In the genomic region with DNA sequence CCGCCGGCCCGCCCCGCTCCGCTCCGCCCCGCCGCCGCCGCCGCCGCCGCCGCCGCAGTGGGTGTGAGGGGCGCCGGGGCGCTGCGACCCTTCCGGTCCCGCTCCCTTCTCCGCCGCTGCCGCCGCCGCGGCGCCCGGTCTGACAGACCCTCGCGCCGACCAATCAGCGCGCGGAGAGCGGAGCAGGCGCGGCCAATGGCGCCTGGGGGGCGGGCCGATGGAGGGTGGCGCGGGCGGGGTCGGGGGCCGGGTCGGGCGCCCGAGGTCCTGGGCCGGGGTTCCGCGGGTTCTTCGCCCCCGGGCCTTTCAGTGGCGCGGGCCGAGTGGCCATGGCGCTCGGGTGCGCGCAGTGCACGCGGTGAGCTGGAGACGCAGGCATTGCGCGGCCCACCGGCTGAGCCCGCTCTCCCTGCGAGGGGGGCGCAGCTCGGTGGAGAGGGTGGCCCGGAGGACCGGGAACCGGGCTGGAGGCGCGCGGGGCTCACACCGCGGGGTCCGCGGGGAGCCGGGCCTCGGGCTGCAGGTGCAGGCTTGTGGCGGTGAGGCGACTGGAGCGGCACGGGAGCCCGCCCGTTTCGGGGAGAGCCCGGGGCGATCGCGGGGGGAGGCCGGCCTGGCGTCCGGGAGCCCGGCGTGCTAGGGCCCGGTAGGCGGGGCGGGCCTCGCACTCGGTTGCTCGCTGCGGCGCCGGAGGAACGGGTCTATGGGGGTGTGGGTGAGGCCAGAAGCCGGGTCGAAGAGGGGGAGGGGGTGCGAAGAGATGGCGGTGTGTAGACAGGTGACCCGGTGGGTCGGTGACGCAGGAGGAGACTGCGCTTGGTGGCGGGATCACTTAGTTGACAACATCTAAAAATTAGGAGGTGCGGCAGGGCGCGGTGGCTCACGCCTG, we compare ENCODE assay signal across 8 cellular contexts. TPM values are rescaled to one million over a fixed set of nuclear protein-coding genes. Genes with fewer than 3 reads are reported as not detected.
DNase-seq lines count a peak whose midpoint lies in the region; ATAC-seq and TF ChIP-seq lines count a peak whose summit lies in the region.

A gene (minus strand): TSS at position 141 of the 889 bp plus-strand sequence. CDS start 11,522 bp downstream, outside the sequence.

- peak; percentile 16; the same call in 1 of the 2 replicates for TF ChIP-seq CTCF in SK-N-SH (IDR thresholded peaks at IDR 0.05)
- no peak for TF ChIP-seq CTCF in omental fat pad (IDR thresholded peaks at IDR 0.05)
- TF ChIP-seq CTCF in suprapubic skin (IDR thresholded peaks at IDR 0.05): no peak

- H3K4me3 Mint-ChIP-seq in activated naive CD4-positive, alpha-beta T cell treated with anti-CD3 and anti-CD28 coated beads, Interleukin-2, amount 10 ng/mL, durations not matched to agents 7 days and 5 days: peak within 1 kb of the TSS; percentile 95

- no peaks in the 10 kb centered on the region for H3K27me3 Mint-ChIP-seq in activated naive CD4-positive, alpha-beta T cell treated with anti-CD3 and anti-CD28 coated beads, Interleukin-2, amount 10 ng/mL, durations not matched to agents 7 days and 5 days

- no peak for TF ChIP-seq EP300 in SK-N-SH (IDR thresholded peaks at IDR 0.05; ENCODE audit: borderline replicate concordance in 1 of 2, low read depth in 1 of 2, low read length in 1 of 2)
- no peak for TF ChIP-seq EP300 in suprapubic skin (IDR thresholded peaks at IDR 0.05)

- H3K4me1 Mint-ChIP-seq in activated naive CD4-positive, alpha-beta T cell treated with anti-CD3 and anti-CD28 coated beads, Interleukin-2, amount 10 ng/mL, durations not matched to agents 7 days and 5 days: peaks cover 42% of the 10 kb centered on the region

- H3K9me2 ChIP-seq in SK-N-SH: no peaks in the 10 kb centered on the region

- TF ChIP-seq RAD21 in SK-N-SH (IDR thresholded peaks at IDR 0.05; ENCODE audit: low read length): no peak

- peaks cover 15% of the 10 kb centered on the region for H3K36me3 Mint-ChIP-seq in activated naive CD4-positive, alpha-beta T cell treated with anti-CD3 and anti-CD28 coated beads, Interleukin-2, amount 10 ng/mL, durations not matched to agents 7 days and 5 days

- in situ Hi-C loops in G401 (cut with HindIII; ENCODE audit: low sequenced_read_pairs): no loop called here

- no peaks in the 10 kb centered on the region for H3K9me3 Mint-ChIP-seq in activated naive CD4-positive, alpha-beta T cell treated with anti-CD3 and anti-CD28 coated beads, Interleukin-2, amount 10 ng/mL, durations not matched to agents 7 days and 5 days

- H3K4me3 ChIP-seq in SK-N-SH (ENCODE audit: low read depth in 2 of 2, low read length in 1 of 2): peak within 1 kb of the TSS; percentile 85 to 92
- H3K4me3 ChIP-seq in suprapubic skin: peak within 1 kb of the TSS; percentile 67

- TF ChIP-seq POLR2A in suprapubic skin (IDR thresholded peaks at IDR 0.05): peak in 1 of 2 donors; percentile 37

- CTCF ChIA-PET in SK-N-SH (lab: Yijun Ruan, JAX): interaction anchor here (0.9 to 7.6 kb wide), 25 partner anchors 9 to 342 kb away, joined by 3 to 171 read pairs (median 6); a partner anchor contains a TSS
- CTCF ChIA-PET in activated naive CD4-positive, alpha-beta T cell treated with anti-CD3 and anti-CD28 coated beads, Interleukin-2, amount 10 ng/mL, durations not matched to agents 7 days and 5 days (lab: Charles Lee): interaction anchor here (0.7 to 5.7 kb wide), 10 partner anchors 19 to 1145 kb away, joined by 3 to 88 read pairs (median 8); a partner anchor contains a TSS

- peak; percentile 83 for DNase-seq in G401 (ENCODE audit: low spot score)
- DNase-seq in Kasumi-1 (lab: John Stamatoyannopoulos, UW): peak; percentile 64 to 65
- DNase-seq in SK-N-SH: peak; percentile 97
- peak; percentile 86 for DNase-seq in activated naive CD4-positive, alpha-beta T cell treated with anti-CD3 and anti-CD28 coated beads, Interleukin-2, amount 10 ng/mL, durations not matched to agents 7 days and 5 days
- peak; percentile 87 for DNase-seq in globus pallidus (ENCODE audit: low spot score)
- peak; percentile 57 for DNase-seq in omental fat pad (ENCODE audit: low spot score)
- peak; percentile 86 to 87 for DNase-seq in suprapubic skin (ENCODE audit: low spot score in 2 of 2)

- H3K4me1 ChIP-seq in SK-N-SH (ENCODE audit: control insufficient read depth in 1 of 2, insufficient read depth in 2 of 2, low read depth in 1 of 2, low read length in 1 of 2): peaks cover 0 to 39% of the 10 kb centered on the region in 2 experiments; a peak in 2 of 4 replicates
- H3K4me1 ChIP-seq in suprapubic skin: peaks cover 27% of the 10 kb centered on the region

- H3K27ac ChIP-seq in SK-N-SH (ENCODE audit: low read depth in 2 of 2, low read length in 1 of 2): peak within 1 kb of the TSS; percentile 47 to 81; a peak in 3 of 4 replicates
- peak within 1 kb of the TSS; percentile 84 for H3K27ac ChIP-seq in suprapubic skin

- H3K27ac Mint-ChIP-seq in activated naive CD4-positive, alpha-beta T cell treated with anti-CD3 and anti-CD28 coated beads, Interleukin-2, amount 10 ng/mL, durations not matched to agents 7 days and 5 days: peak within 1 kb of the TSS; percentile 99

- peak within 1 kb of the TSS; percentile 91; the same call in 1 of the 2 replicates for H2AFZ ChIP-seq in SK-N-SH (ENCODE audit: low read depth)

- H3F3A ChIP-seq in SK-N-SH (replicated peaks; ENCODE audit: insufficient read depth): peaks cover 3% of the 10 kb centered on the region

- peaks cover 50% of the 10 kb centered on the region for H3K79me2 ChIP-seq in SK-N-SH (ENCODE audit: insufficient read depth)

- POLR2A ChIA-PET in SK-N-SH (lab: Yijun Ruan, JAX): interaction anchor here (1.1 to 1.8 kb wide), 3 partner anchors 7 to 178 kb away, joined by 3 to 6 read pairs (median 4); no protein-coding TSS in a partner anchor

- no peaks in the 10 kb centered on the region for H3K27me3 ChIP-seq in SK-N-SH (ENCODE audit: insufficient read depth)
- H3K27me3 ChIP-seq in suprapubic skin: no peaks in the 10 kb centered on the region

- H3K9me3 ChIP-seq in SK-N-SH (no peaks in the 10 kb centered on the region), suprapubic skin (no peaks in the 10 kb centered on the region)

- no peaks in the 10 kb centered on the region for H3K36me3 ChIP-seq in SK-N-SH (replicated peaks in 1 of 2; ENCODE audit: control insufficient read depth in 1 of 2, insufficient read depth in 2 of 2, low read length in 1 of 2)
- H3K36me3 ChIP-seq in suprapubic skin: no peaks in the 10 kb centered on the region

- peak within 1 kb of the TSS; percentile 91 for H3K4me2 ChIP-seq in SK-N-SH

- 2% methylated on average over 14 of the region's 122 CpGs for WGBS in SK-N-SH (ENCODE audit: low lambda C conversion rate)
- 0% methylated on average over 11 of the region's 122 CpGs for WGBS in suprapubic skin

- ATAC-seq in GM21825 (IDR thresholded peaks at IDR 0.05; ENCODE audit: unreplicated experiment) (peak; percentile 82), omental fat pad (ENCODE audit: low FRiP score) (peak; percentile 83)

- H3K9ac ChIP-seq in SK-N-SH: peak within 1 kb of the TSS; percentile 72

- H4K20me1 ChIP-seq in SK-N-SH (ENCODE audit: insufficient read depth): peaks cover 12% of the 10 kb centered on the region

TF ChIP-seq in SK-N-SH, 30 proteins besides CTCF, POLR2A, EP300 and RAD21 (continues in another document):
- TF ChIP-seq EZH2phosphoT487 (IDR thresholded peaks at IDR 0.05; ENCODE audit: borderline replicate concordance, low read depth) (no peak), TCF12 (IDR thresholded peaks at IDR 0.05) (no peak), MEF2A (IDR thresholded peaks at IDR 0.05; ENCODE audit: borderline replicate concordance, low read depth) (no peak), FOXJ3 (CRISPR knock-in tag; IDR thresholded peaks at IDR 0.05) (no peak), TEAD4 (IDR thresholded peaks at IDR 0.05; ENCODE audit: borderline replicate concordance, insufficient read depth) (no peak), CHD2 (IDR thresholded peaks at IDR 0.05; ENCODE audit: low read length, partially characterized antibody) (peak; percentile 22), RCOR1 (IDR thresholded peaks at IDR 0.05; ENCODE audit: low read length) (no peak), RXRA (IDR thresholded peaks at IDR 0.05; ENCODE audit: borderline replicate concordance, low read depth) (no peak), RFX5 (IDR thresholded peaks at IDR 0.05; ENCODE audit: low read length) (no peak), NRF1 (IDR thresholded peaks at IDR 0.05; ENCODE audit: low read depth, low read length) (no peak), SMC3 (IDR thresholded peaks at IDR 0.05; ENCODE audit: low read depth, low read length) (no peak), MXI1 (IDR thresholded peaks at IDR 0.05; ENCODE audit: low read depth, low read length) (no peak)
- TF ChIP-seq, protein P1, sequence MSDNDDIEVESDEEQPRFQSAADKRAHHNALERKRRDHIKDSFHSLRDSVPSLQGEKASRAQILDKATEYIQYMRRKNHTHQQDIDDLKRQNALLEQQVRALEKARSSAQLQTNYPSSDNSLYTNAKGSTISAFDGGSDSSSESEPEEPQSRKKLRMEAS (IDR thresholded peaks at IDR 0.05; ENCODE audit: low read depth): no peak; the same call in 1 of the 2 replicates
- TF ChIP-seq, protein P2, sequence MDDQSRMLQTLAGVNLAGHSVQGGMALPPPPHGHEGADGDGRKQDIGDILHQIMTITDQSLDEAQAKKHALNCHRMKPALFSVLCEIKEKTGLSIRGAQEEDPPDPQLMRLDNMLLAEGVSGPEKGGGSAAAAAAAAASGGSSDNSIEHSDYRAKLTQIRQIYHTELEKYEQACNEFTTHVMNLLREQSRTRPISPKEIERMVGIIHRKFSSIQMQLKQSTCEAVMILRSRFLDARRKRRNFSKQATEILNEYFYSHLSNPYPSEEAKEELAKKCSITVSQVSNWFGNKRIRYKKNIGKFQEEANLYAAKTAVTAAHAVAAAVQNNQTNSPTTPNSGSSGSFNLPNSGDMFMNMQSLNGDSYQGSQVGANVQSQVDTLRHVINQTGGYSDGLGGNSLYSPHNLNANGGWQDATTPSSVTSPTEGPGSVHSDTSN (IDR thresholded peaks at IDR 0.05): peak; percentile 98
- TF ChIP-seq, protein P3, sequence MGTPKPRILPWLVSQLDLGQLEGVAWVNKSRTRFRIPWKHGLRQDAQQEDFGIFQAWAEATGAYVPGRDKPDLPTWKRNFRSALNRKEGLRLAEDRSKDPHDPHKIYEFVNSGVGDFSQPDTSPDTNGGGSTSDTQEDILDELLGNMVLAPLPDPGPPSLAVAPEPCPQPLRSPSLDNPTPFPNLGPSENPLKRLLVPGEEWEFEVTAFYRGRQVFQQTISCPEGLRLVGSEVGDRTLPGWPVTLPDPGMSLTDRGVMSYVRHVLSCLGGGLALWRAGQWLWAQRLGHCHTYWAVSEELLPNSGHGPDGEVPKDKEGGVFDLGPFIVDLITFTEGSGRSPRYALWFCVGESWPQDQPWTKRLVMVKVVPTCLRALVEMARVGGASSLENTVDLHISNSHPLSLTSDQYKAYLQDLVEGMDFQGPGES (IDR thresholded peaks at IDR 0.05; ENCODE audit: low read depth, low read length): peak; percentile 58

RNA-seq across cellular contexts. Expression of the gene that starts here (rescaled TPM):
- total RNA-seq in G401 (2014; rRNA removed; shearing (Covaris generic)): 44.2 and 83.2 TPM in 2 replicates
- polyA plus RNA-seq in SK-N-SH (2012; rRNA removed): 23.9 and 26.2 TPM in 2 replicates
- 30.9 and 34.3 TPM in 2 replicates for polyA plus RNA-seq in SK-N-SH (2012; cell fraction: cytosol; rRNA removed)
- polyA plus RNA-seq in SK-N-SH (2012; cell fraction: nucleus; rRNA removed): 19.0 and 25.9 TPM in 2 replicates
- total RNA-seq in omental fat pad (10 to 100 TPM; 18.6 to 31.6 (median 29.6) TPM), suprapubic skin (10 to 100 TPM; 17.6 to 21.8 (median 19.5) TPM)

Comparison
In these comparisons a context has a peak if more than half of its experiments do, and no peak if none do; other contexts are left out.
1. Peak in every context shown above with its lines: DNase-seq, ATAC-seq, H3K4me3 ChIP-seq and H3K27ac ChIP-seq.